ENCODE assay signal across 1 cellular context in genomic region chr21:44667612-44668011, GRCh38.
TF ChIP-seq lines count a peak whose summit lies in the region.

No MANE protein-coding gene starts in this region.

TF ChIP-seq in K562, 482 proteins besides CTCF, POLR2A, EP300 and RAD21:
- TF ChIP-seq ZNF311 (CRISPR knock-in tag; IDR thresholded peaks at IDR 0.05) (no peak), TFE3 (CRISPR knock-in tag; IDR thresholded peaks at IDR 0.05) (peak; percentile 76), PHF20 (IDR thresholded peaks at IDR 0.05; ENCODE audit: partially characterized antibody) (no peak), ZKSCAN8 (CRISPR knock-in tag; IDR thresholded peaks at IDR 0.05) (no peak)
